9 cellular contexts compared by ENCODE assay signal in the genomic region with DNA sequence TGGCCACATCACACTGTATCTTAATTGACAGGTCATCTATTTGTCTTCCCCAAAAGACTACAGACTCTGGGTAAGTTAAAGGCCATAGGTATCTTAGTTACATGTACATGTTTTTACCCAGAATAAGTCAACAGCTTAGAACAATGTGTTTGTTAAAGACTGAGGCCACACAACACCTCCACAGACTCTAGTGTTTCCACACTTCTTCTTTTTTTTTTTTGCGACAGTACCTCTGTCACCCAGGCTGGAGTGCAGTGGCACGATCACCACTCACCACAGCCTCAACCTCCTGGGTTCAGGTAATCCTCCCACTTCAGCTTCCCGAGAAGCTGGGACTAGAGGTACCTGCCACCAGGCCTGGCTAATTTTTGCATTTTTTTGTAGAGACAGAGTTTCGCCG. TPM values are rescaled to one million over a fixed set of nuclear protein-coding genes. Genes with fewer than 3 reads are reported as not detected.
DNase-seq lines count a peak whose midpoint lies in the region; ATAC-seq and TF ChIP-seq lines count a peak whose summit lies in the region.
"Had no signal": no experiment of that assay in that cellular context is flagged by ENCODE, and none has a peak within 500 bp of the region (broad histone marks: within the 10 kb centered on the region; RNA-seq: fewer than 3 reads in every experiment).

No MANE protein-coding gene starts in this region.

- intact Hi-C loops in CD4-positive, alpha-beta T cell (cut with DNase I, micrococcal nuclease) = loop anchor here in 1 of 2 experiments (1.0 kb wide), 1 partner anchor 15 kb away; no protein-coding TSS in a partner anchor
- intact Hi-C loops in IMR-90 (cut with micrococcal nuclease) = no loop called here
- intact Hi-C loops in naive thymus-derived CD4-positive, alpha-beta T cell (cut with micrococcal nuclease) = loop anchor here (5.0 kb wide), 3 partner anchors 86 to 469 kb away; a partner anchor contains a TSS

- H3K27me3 Mint-ChIP-seq in CD4-positive, alpha-beta T cell = no peaks in the 10 kb centered on the region
- peaks cover 5% of the 10 kb centered on the region for H3K27me3 Mint-ChIP-seq in activated naive CD8-positive, alpha-beta T cell treated with anti-CD3 and anti-CD28 coated beads, Interleukin-2, amount 50 U/mL, for 24 hours
- H3K27me3 Mint-ChIP-seq in naive thymus-derived CD4-positive, alpha-beta T cell = no peaks in the 10 kb centered on the region

- no peaks in the 10 kb centered on the region for H3K9me3 ChIP-seq in CD4-positive, alpha-beta T cell (ENCODE audit: control insufficient read depth, low read length)
- no peaks in the 10 kb centered on the region for H3K9me3 ChIP-seq in IMR-90 (ENCODE audit: control insufficient read depth, insufficient read depth, low read length)
- H3K9me3 ChIP-seq in naive thymus-derived CD4-positive, alpha-beta T cell (ENCODE audit: control insufficient read depth in 2 of 3, low read length in 3 of 3) = no peaks in the 10 kb centered on the region

- H2AFZ ChIP-seq in IMR-90 (replicated peaks; ENCODE audit: low read length, poor library complexity) = no peak overlapping the region

- H3K9me3 Mint-ChIP-seq in CD4-positive, alpha-beta T cell = no peaks in the 10 kb centered on the region
- no peaks in the 10 kb centered on the region for H3K9me3 Mint-ChIP-seq in activated naive CD8-positive, alpha-beta T cell treated with anti-CD3 and anti-CD28 coated beads, Interleukin-2, amount 50 U/mL, for 24 hours
- H3K9me3 Mint-ChIP-seq in naive thymus-derived CD4-positive, alpha-beta T cell = peaks cover 0 to 3% (median 0%) of the 10 kb centered on the region in 11 donors

- no peak for ATAC-seq in CD4-positive, alpha-beta T cell (ENCODE audit: poor library complexity)
- ATAC-seq in IMR-90 (ENCODE audit: low read depth) = no peak
- ATAC-seq in activated naive CD8-positive, alpha-beta T cell treated with anti-CD3 and anti-CD28 coated beads, Interleukin-2, amount 50 U/mL, for 24 hours = no peak
- ATAC-seq in naive thymus-derived CD4-positive, alpha-beta T cell = no peak
- ATAC-seq in GM18868 (IDR thresholded peaks at IDR 0.05; ENCODE audit: unreplicated experiment) = no peak
- ATAC-seq in HG03025 (IDR thresholded peaks at IDR 0.05; ENCODE audit: low FRiP score, unreplicated experiment) = no peak
- ATAC-seq: right cardiac atrium had no signal

- no peak overlapping the region for H3K14ac ChIP-seq in IMR-90 (replicated peaks; ENCODE audit: low read depth, low read length)

- peaks cover 38% of the 10 kb centered on the region for H3K4me1 Mint-ChIP-seq in CD4-positive, alpha-beta T cell (ENCODE audit: low read depth)
- peaks cover 52% of the 10 kb centered on the region for H3K4me1 Mint-ChIP-seq in activated naive CD8-positive, alpha-beta T cell treated with anti-CD3 and anti-CD28 coated beads, Interleukin-2, amount 50 U/mL, for 24 hours
- H3K4me1 Mint-ChIP-seq in naive thymus-derived CD4-positive, alpha-beta T cell = peaks cover 20 to 74% (median 40%) of the 10 kb centered on the region in 7 donors

- H3K4ac ChIP-seq in IMR-90 (ENCODE audit: low read depth, low read length) = no peak overlapping the region

- 94% methylated on average over 3 of the region's 5 CpGs; no CpG with 5 or more reads in 1 of the 2 experiments for WGBS in IMR-90 (ENCODE audit: extremely low coverage in 2 of 2, insufficient read length in 1 of 2), 2 experiments

- POLR2A ChIA-PET in CD4-positive, alpha-beta T cell (lab: Charles Lee) = interaction anchor here (4.4 to 4.9 kb wide), 2 partner anchors 17 to 34 kb away, joined by 115 to 117 read pairs; a partner anchor contains a TSS
- POLR2A ChIA-PET in IMR-90 (lab: Charles Lee; ENCODE audit: unreplicated experiment) = no interaction called here
- POLR2A ChIA-PET in naive thymus-derived CD4-positive, alpha-beta T cell (lab: Charles Lee) = interaction anchor here (1.1 to 5.2 kb wide), 4 partner anchors 16 to 118 kb away, joined by 3 to 88 read pairs (median 4); a partner anchor contains a TSS

- no peak overlapping the region for H2BK120ac ChIP-seq in IMR-90 (ENCODE audit: low read depth, low read length)

- no peak overlapping the region for H3K23ac ChIP-seq in IMR-90 (ENCODE audit: low read depth, low read length)

- H3K27ac ChIP-seq in CD4-positive, alpha-beta T cell (ENCODE audit: low read depth, low read length) = no peak overlapping the region
- no peak overlapping the region for H3K27ac ChIP-seq in IMR-90 (ENCODE audit: insufficient read depth, low read length)
- peak overlapping the region; percentile 90 for H3K27ac ChIP-seq in naive thymus-derived CD4-positive, alpha-beta T cell (ENCODE audit: low read depth, low read length)

- H4K20me1 ChIP-seq in IMR-90 (ENCODE audit: insufficient read depth, low read length) = peaks cover 3% of the 10 kb centered on the region

- H4K91ac ChIP-seq in IMR-90 (ENCODE audit: insufficient read depth, low read depth, low read length) = no peak overlapping the region

- no peaks in the 10 kb centered on the region for H3K9me1 ChIP-seq in IMR-90 (ENCODE audit: insufficient read depth, low read length)

- no peak for TF ChIP-seq POLR2A in IMR-90 (IDR thresholded peaks at IDR 0.05; ENCODE audit: low read depth, low read length)

- BruUV-seq in IMR-90 (replicated peaks; lab: Mats Ljungman, UMichigan) = no TSS peak

- H3K18ac ChIP-seq in IMR-90 (ENCODE audit: low read depth, low read length) = no peak overlapping the region

- no peak overlapping the region for H3K4me3 ChIP-seq in IMR-90 (ENCODE audit: insufficient read depth, low read depth, low read length)
- no peak overlapping the region for H3K4me3 ChIP-seq in naive thymus-derived CD4-positive, alpha-beta T cell (ENCODE audit: low read length)

- H3K4me2 ChIP-seq in IMR-90 (ENCODE audit: low read depth, low read length) = peak overlapping the region; percentile 17; the same call in 1 of the 2 replicates

- no peak overlapping the region for H2AK5ac ChIP-seq in IMR-90 (ENCODE audit: low read depth, low read length)

- H2AK9ac ChIP-seq in IMR-90 (replicated peaks; ENCODE audit: low read depth, low read length, poor library complexity) = no peak overlapping the region

- CTCF ChIA-PET in CD4-positive, alpha-beta T cell (lab: Charles Lee) = interaction anchor here (5.4 to 7.4 kb wide), 2 partner anchors 16 to 134 kb away, joined by 49 to 98 read pairs; a partner anchor contains a TSS
- CTCF ChIA-PET in IMR-90 (lab: Yijun Ruan, JAX) = interaction anchor here (0.7 to 2.7 kb wide), 2 partner anchors 17 to 671 kb away, joined by 8 to 15 read pairs; a partner anchor contains a TSS
- CTCF ChIA-PET in naive thymus-derived CD4-positive, alpha-beta T cell (lab: Charles Lee) = interaction anchor here (0.5 to 5.3 kb wide), 5 partner anchors 18 to 225 kb away, joined by 3 to 49 read pairs (median 6); a partner anchor contains a TSS

- H4K8ac ChIP-seq in IMR-90 (ENCODE audit: low read depth in 2 of 2, low read length in 2 of 2) = no peak overlapping the region

- peaks cover 6% of the 10 kb centered on the region for H3K36me3 ChIP-seq in IMR-90 (ENCODE audit: control insufficient read depth, insufficient read depth, low read length)
- H3K36me3 ChIP-seq in naive thymus-derived CD4-positive, alpha-beta T cell (ENCODE audit: control insufficient read depth in 2 of 3, insufficient read depth in 3 of 3, low read length in 3 of 3) = peaks cover 0 to 25% (median 0%) of the 10 kb centered on the region in 3 experiments

- peak overlapping the region; percentile 38; the same call in 1 of the 2 replicates for H3K9ac ChIP-seq in IMR-90 (ENCODE audit: low read depth, low read length)

- H3K79me1 ChIP-seq in IMR-90 (ENCODE audit: low read depth in 1 of 2, low read length in 2 of 2) = peaks cover 11 to 57% of the 10 kb centered on the region in 2 experiments

- peak overlapping the region; percentile 32 for H3K27ac Mint-ChIP-seq in CD4-positive, alpha-beta T cell
- no peak overlapping the region for H3K27ac Mint-ChIP-seq in activated naive CD8-positive, alpha-beta T cell treated with anti-CD3 and anti-CD28 coated beads, Interleukin-2, amount 50 U/mL, for 24 hours
- peak overlapping the region in 1 of 9 donors; percentile 45 for H3K27ac Mint-ChIP-seq in naive thymus-derived CD4-positive, alpha-beta T cell

- peaks cover 3% of the 10 kb centered on the region; the same call in 1 of the 2 replicates for H3K4me1 ChIP-seq in IMR-90 (ENCODE audit: control insufficient read depth, insufficient read depth, low read length)
- peaks cover 10 to 19% of the 10 kb centered on the region in 2 donors for H3K4me1 ChIP-seq in naive thymus-derived CD4-positive, alpha-beta T cell (ENCODE audit: control insufficient read depth in 2 of 2, insufficient read depth in 2 of 2, low read length in 2 of 2)

- peak overlapping the region; percentile 50 for H3K4me3 Mint-ChIP-seq in CD4-positive, alpha-beta T cell
- peak overlapping the region; percentile 99 for H3K4me3 Mint-ChIP-seq in activated naive CD8-positive, alpha-beta T cell treated with anti-CD3 and anti-CD28 coated beads, Interleukin-2, amount 50 U/mL, for 24 hours
- peak overlapping the region; percentile 21 to 100 (median 62) for H3K4me3 Mint-ChIP-seq in naive thymus-derived CD4-positive, alpha-beta T cell

- no peak overlapping the region for H4K5ac ChIP-seq in IMR-90 (ENCODE audit: low read depth, low read length)

- dilution Hi-C loops in IMR-90 (cut with HindIII; ENCODE audit: low sequenced_read_pairs, unreplicated experiment) = no loop called here

- H2BK20ac ChIP-seq in IMR-90 (ENCODE audit: low read depth, low read length) = no peak overlapping the region

- no peak for TF ChIP-seq RAD21 in IMR-90 (IDR thresholded peaks at IDR 0.05; ENCODE audit: low read length)

- H2BK15ac ChIP-seq in IMR-90 (ENCODE audit: low read depth, low read length) = no peak overlapping the region

- in situ Hi-C loops in IMR-90 (cut with MboI; ENCODE audit: low sequenced_read_pairs) = no loop called here

- H3K36me3 Mint-ChIP-seq in CD4-positive, alpha-beta T cell (ENCODE audit: low read depth) = peaks cover 30% of the 10 kb centered on the region
- H3K36me3 Mint-ChIP-seq in activated naive CD8-positive, alpha-beta T cell treated with anti-CD3 and anti-CD28 coated beads, Interleukin-2, amount 50 U/mL, for 24 hours (ENCODE audit: low read depth) = peaks cover 45% of the 10 kb centered on the region
- H3K36me3 Mint-ChIP-seq in naive thymus-derived CD4-positive, alpha-beta T cell = peaks cover 0 to 14% (median 8%) of the 10 kb centered on the region in 5 donors

- DNase-seq in CD4-positive, alpha-beta T cell = no peak
- no peak for DNase-seq in IMR-90
- no peak for DNase-seq in activated naive CD8-positive, alpha-beta T cell treated with anti-CD3 and anti-CD28 coated beads, Interleukin-2, amount 50 U/mL, for 24 hours
- DNase-seq in naive thymus-derived CD4-positive, alpha-beta T cell = no peak
- no peak for DNase-seq in GOT3 (lab: John Stamatoyannopoulos, UW)
- DNase-seq in cerebellum (ENCODE audit: low spot score) = no peak
- DNase-seq: right cardiac atrium had no signal

- no peak overlapping the region for H2BK5ac ChIP-seq in IMR-90 (ENCODE audit: low read depth, low read length, poor library complexity, severe bottlenecking)

- no peaks in the 10 kb centered on the region for H3K27me3 ChIP-seq in CD4-positive, alpha-beta T cell (ENCODE audit: control insufficient read depth, insufficient read depth, low read length)
- H3K27me3 ChIP-seq in IMR-90 (ENCODE audit: control insufficient read depth, insufficient read depth, low read length) = no peaks in the 10 kb centered on the region
- no peaks in the 10 kb centered on the region for H3K27me3 ChIP-seq in naive thymus-derived CD4-positive, alpha-beta T cell (ENCODE audit: control insufficient read depth in 2 of 2, insufficient read depth in 2 of 2, low read length in 2 of 2)

- H3K56ac ChIP-seq in IMR-90 (ENCODE audit: extremely low read depth, insufficient read depth, low read length) = no peak overlapping the region

- TF ChIP-seq CTCF in CD4-positive, alpha-beta T cell (IDR thresholded peaks at IDR 0.05) = no peak
- no peak for TF ChIP-seq CTCF in IMR-90 (conservative IDR thresholded peaks at IDR 0.05; ENCODE audit: low read depth, low read length)

RNA-seq across cellular contexts. Expression of a gene that starts 1.3 kb away (rescaled TPM):
- 1 to 10 TPM; 2.7 to 2.8 TPM for total RNA-seq in CD4-positive, alpha-beta T cell
- total RNA-seq in IMR-90 (2012; rRNA removed) (7.7 and 24.7 TPM in 2 replicates), cerebellum (9.8 TPM)
- polyA plus RNA-seq in IMR-90 (2012; rRNA removed) = 11.4 and 14.9 TPM in 2 replicates
- polyA plus RNA-seq in IMR-90 (2012; cell fraction: cytosol; rRNA removed) = 6.1 and 12.4 TPM in 2 replicates
- 1.1 and 4.0 TPM in 2 replicates for polyA plus RNA-seq in IMR-90 (2012; cell fraction: nucleus; rRNA removed; ENCODE audit: low replicate concordance)
- 10 to 100 TPM in 3 of 5 experiments, 1 to 10 TPM in 2; 5.1 to 19.7 (median 14.6) TPM for total RNA-seq in naive thymus-derived CD4-positive, alpha-beta T cell
- polyA plus RNA-seq in naive thymus-derived CD4-positive, alpha-beta T cell = 10 to 100 TPM; 31.2 to 40.4 TPM

RNA-seq across cellular contexts. Expression of a gene that starts 1.9 kb away (rescaled TPM):
- total RNA-seq in CD4-positive, alpha-beta T cell = 1 to 10 TPM; 5.5 to 7.4 TPM
- total RNA-seq in IMR-90 (2012; rRNA removed) (14.0 and 18.9 TPM in 2 replicates), cerebellum (19.8 TPM)
- 31.1 and 31.4 TPM in 2 replicates for polyA plus RNA-seq in IMR-90 (2012; rRNA removed)
- 8.7 and 14.4 TPM in 2 replicates for polyA plus RNA-seq in IMR-90 (2012; cell fraction: cytosol; rRNA removed)
- polyA plus RNA-seq in IMR-90 (2012; cell fraction: nucleus; rRNA removed; ENCODE audit: low replicate concordance) = 10.4 and 28.3 TPM in 2 replicates
- 10 to 100 TPM in 4 of 5 experiments, 1 to 10 TPM in 1; 5.3 to 24.1 (median 23.0) TPM for total RNA-seq in naive thymus-derived CD4-positive, alpha-beta T cell
- polyA plus RNA-seq in naive thymus-derived CD4-positive, alpha-beta T cell = 10 to 100 TPM; 10.8 to 14.2 TPM

RNA-seq across cellular contexts. Expression of a gene that starts 16.7 kb away (rescaled TPM):
- total RNA-seq in CD4-positive, alpha-beta T cell = 100 to 1,000 TPM; 120 to 124 TPM
- total RNA-seq in IMR-90 (2012; rRNA removed) (204 and 234 TPM in 2 replicates), cerebellum (61.0 TPM)
- polyA plus RNA-seq in IMR-90 (2012; rRNA removed) = 85.6 and 192 TPM in 2 replicates
- polyA plus RNA-seq in IMR-90 (2012; cell fraction: cytosol; rRNA removed) = 15.2 and 51.4 TPM in 2 replicates
- 4.2 and 57.1 TPM in 2 replicates for polyA plus RNA-seq in IMR-90 (2012; cell fraction: nucleus; rRNA removed; ENCODE audit: low replicate concordance)
- 100 to 1,000 TPM; 166 to 381 (median 187) TPM for total RNA-seq in naive thymus-derived CD4-positive, alpha-beta T cell
- 100 to 1,000 TPM; 559 to 643 TPM for polyA plus RNA-seq in naive thymus-derived CD4-positive, alpha-beta T cell

RNA-seq across cellular contexts. Expression of a gene that starts 35.1 kb away (rescaled TPM):
- total RNA-seq in CD4-positive, alpha-beta T cell = 10 to 100 TPM; 62.5 to 64.9 TPM
- total RNA-seq in IMR-90 (2012; rRNA removed) = 102 and 150 TPM in 2 replicates
- polyA plus RNA-seq in IMR-90 (2012; rRNA removed) = 116 and 122 TPM in 2 replicates
- polyA plus RNA-seq in IMR-90 (2012; cell fraction: cytosol; rRNA removed) = 34.1 and 39.8 TPM in 2 replicates
- 19.2 and 229 TPM in 2 replicates for polyA plus RNA-seq in IMR-90 (2012; cell fraction: nucleus; rRNA removed; ENCODE audit: low replicate concordance)
- 100 to 1,000 TPM in 3 of 5 experiments, 10 to 100 TPM in 2; 78.5 to 131 (median 115) TPM for total RNA-seq in naive thymus-derived CD4-positive, alpha-beta T cell
- 100 to 1,000 TPM; 134 to 158 TPM for polyA plus RNA-seq in naive thymus-derived CD4-positive, alpha-beta T cell
- total RNA-seq in cerebellum = 93.6 TPM

RNA-seq across cellular contexts. Expression of a gene that starts 35.3 kb away (rescaled TPM):
- under 1 TPM; 0.31 to 0.63 TPM for total RNA-seq in CD4-positive, alpha-beta T cell
- total RNA-seq in IMR-90 (2012; rRNA removed) (0.18 and 0.56 TPM in 2 replicates), cerebellum (0.91 TPM)
- 0.09 TPM in 2 replicates for polyA plus RNA-seq in IMR-90 (2012; rRNA removed)
- 0.03 and 0.05 TPM in 2 replicates for polyA plus RNA-seq in IMR-90 (2012; cell fraction: cytosol; rRNA removed)
- 0.14 and 0.18 TPM in 2 replicates for polyA plus RNA-seq in IMR-90 (2012; cell fraction: nucleus; rRNA removed; ENCODE audit: low replicate concordance)
- total RNA-seq in naive thymus-derived CD4-positive, alpha-beta T cell = 1 to 10 TPM in 4 of 5 experiments, under 1 TPM in 1; 0.60 to 2.9 (median 1.1) TPM
- polyA plus RNA-seq in naive thymus-derived CD4-positive, alpha-beta T cell = under 1 TPM; 0.53 to 0.98 TPM
